ENCODE assay signal across 10 cellular contexts in the genomic region with DNA sequence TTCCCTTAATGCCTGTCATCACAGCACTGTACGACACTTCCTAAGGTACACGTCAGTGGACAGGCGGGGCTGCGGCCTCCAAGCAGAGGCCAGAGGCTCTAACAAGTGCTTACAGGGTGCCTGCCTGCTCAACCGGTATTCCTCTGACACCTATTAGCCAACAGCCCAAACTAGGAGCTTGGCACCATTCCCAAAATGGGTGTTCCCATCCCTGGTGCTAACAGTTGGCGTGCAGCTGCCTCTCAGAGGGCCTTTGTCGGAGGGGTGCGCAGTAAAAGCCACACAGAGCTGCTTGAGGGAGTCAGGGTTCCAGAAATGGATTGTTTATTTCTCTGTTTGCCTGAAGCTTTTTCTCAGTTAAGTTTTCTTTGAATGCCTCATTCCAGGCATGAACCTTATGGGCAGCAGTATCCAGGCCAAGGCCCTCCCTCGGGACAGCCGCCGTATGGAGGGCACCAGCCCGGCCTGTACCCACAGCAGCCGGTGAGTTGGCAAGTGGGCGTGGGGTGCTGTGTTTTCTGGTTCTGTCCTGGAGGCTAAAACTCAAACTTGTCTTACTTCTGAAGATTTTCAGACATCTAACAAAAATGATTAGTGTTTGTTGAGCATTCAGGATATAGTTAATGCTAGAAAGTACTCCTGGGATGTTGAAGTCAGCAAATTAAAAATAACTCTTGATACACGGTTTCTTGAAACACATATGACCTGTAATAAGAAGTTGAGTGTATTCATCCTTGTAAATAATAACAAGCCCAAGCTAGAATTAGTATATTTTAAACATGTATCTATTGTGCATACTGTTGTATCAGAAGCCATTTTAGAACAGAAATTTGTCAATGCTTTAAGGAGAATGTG.
DNase-seq lines count a peak whose midpoint lies in the region; ATAC-seq and TF ChIP-seq lines count a peak whose summit lies in the region.
"Had no signal": no experiment of that assay in that cellular context is flagged by ENCODE, and none has a peak within 500 bp of the region (broad histone marks: within the 10 kb centered on the region; RNA-seq: fewer than 3 reads in every experiment).

No MANE protein-coding gene starts in this region.

- no peak overlapping the region for H2BK5ac ChIP-seq in H9 (ENCODE audit: insufficient read length, low read length)

- peaks cover 23 to 58% (median 50%) of the 10 kb centered on the region in 3 experiments; a peak in 6 of 7 replicates for H3K36me3 Mint-ChIP-seq in H9 (ENCODE audit: insufficient read depth in 1 of 3, low read depth in 3 of 3)
- peaks cover 3% of the 10 kb centered on the region for H3K36me3 Mint-ChIP-seq in activated CD8-positive, alpha-beta T cell treated with anti-CD3 and anti-CD28 coated beads for 36 hours (ENCODE audit: low read depth)

- H4K8ac ChIP-seq in H9 (replicated peaks; ENCODE audit: insufficient read length, low read depth, low read length) = no peak overlapping the region

- H3K27ac ChIP-seq in gastrocnemius medialis = peak overlapping the region; percentile 66 to 74 (median 70)
- no peak overlapping the region for H3K27ac ChIP-seq in H9 (ENCODE audit: insufficient read length, low read depth, low read length)

- H3K4me3 ChIP-seq in foreskin fibroblast (ENCODE audit: low read depth in 1 of 2, low read length in 2 of 2) (no peak overlapping the region), gastrocnemius medialis (no peak overlapping the region)

- no peak overlapping the region for H2AFZ ChIP-seq in H9 (ENCODE audit: low read length)

- DNase-seq in HT-29 (ENCODE audit: low spot score) (peak; percentile 29), NCI-H774 (lab: John Stamatoyannopoulos, UW) (peak; percentile 99), foreskin fibroblast (peak; percentile 60 to 82), gastrocnemius medialis (peak; percentile 57 to 83), H9 (no peak), HK-2 (ENCODE audit: unreplicated experiment) (no peak)
- DNase-seq in activated CD8-positive, alpha-beta T cell treated with anti-CD3 and anti-CD28 coated beads for 36 hours = no peak
- DNase-seq: activated CD8-positive, alpha-beta memory T cell treated with anti-CD3 and anti-CD28 coated beads, Interleukin-2, amount 50 U/mL, for 4 hours; GDM1 had no signal

- no peak overlapping the region for H2BK12ac ChIP-seq in H9 (ENCODE audit: insufficient read length, low read depth, low read length)

- no peak for TF ChIP-seq POLR2A in gastrocnemius medialis (IDR thresholded peaks at IDR 0.05)

- H3K9me3 ChIP-seq in gastrocnemius medialis (no peaks in the 10 kb centered on the region), H9 (ENCODE audit: control insufficient read depth, low read depth, low read length) (no peaks in the 10 kb centered on the region)

- H3K27me3 Mint-ChIP-seq in H9 (ENCODE audit: low read depth) = no peaks in the 10 kb centered on the region
- no peaks in the 10 kb centered on the region for H3K27me3 Mint-ChIP-seq in activated CD8-positive, alpha-beta T cell treated with anti-CD3 and anti-CD28 coated beads for 36 hours

- in situ Hi-C loops in gastrocnemius medialis (cut with MboI; ENCODE audit: low sequenced_read_pairs in 4 of 4) = loop anchor here in 2 of 4 donors (25.0 kb wide), 2 partner anchors 161 to 636 kb away; no protein-coding TSS in a partner anchor

- no peaks in the 10 kb centered on the region for H3K79me1 ChIP-seq in H9 (ENCODE audit: insufficient read depth, low read depth, low read length, poor library complexity, severe bottlenecking)

- H3K18ac ChIP-seq in H9 (ENCODE audit: insufficient read length, low read depth, low read length) = no peak overlapping the region

- no peak overlapping the region for H3K9ac ChIP-seq in H9 (ENCODE audit: extremely low read depth, insufficient read length, low read length)

- no CpG with 5 or more reads among the region's 15 CpGs for WGBS in H9 (ENCODE audit: extremely low coverage, insufficient read length, low lambda C conversion rate)

- no peak overlapping the region for H3K4me2 ChIP-seq in H9 (ENCODE audit: insufficient read depth, insufficient read length, low read length)

- H3K14ac ChIP-seq in H9 (ENCODE audit: insufficient read depth, low read length) = no peak overlapping the region

- no peaks in the 10 kb centered on the region for H3K9me3 Mint-ChIP-seq in H9
- H3K9me3 Mint-ChIP-seq in activated CD8-positive, alpha-beta T cell treated with anti-CD3 and anti-CD28 coated beads for 36 hours = no peaks in the 10 kb centered on the region

- H3K27me3 ChIP-seq in gastrocnemius medialis (no peaks in the 10 kb centered on the region), H9 (ENCODE audit: insufficient read depth, low read length) (no peaks in the 10 kb centered on the region)

- no peaks in the 10 kb centered on the region for H3K79me2 ChIP-seq in H9 (ENCODE audit: insufficient read depth, low read length)

- no peak overlapping the region for H2BK120ac ChIP-seq in H9 (ENCODE audit: low read depth, low read length, poor library complexity, severe bottlenecking)

- H3T11ph ChIP-seq in H9 (ENCODE audit: low read length) = no peak overlapping the region

- H3K4me1 ChIP-seq in gastrocnemius medialis (peaks cover 13 to 22% of the 10 kb centered on the region in 2 donors), H9 (ENCODE audit: insufficient read depth, low read length) (no peaks in the 10 kb centered on the region; the same call in 1 of the 2 replicates)

- TF ChIP-seq CTCF in foreskin fibroblast (IDR thresholded peaks at IDR 0.05; ENCODE audit: low read depth, low read length) (no peak), gastrocnemius medialis (IDR thresholded peaks at IDR 0.05 in 4 of 5, conservative IDR thresholded peaks at IDR 0.05 in 1 of 5) (no peak), H9 (conservative IDR thresholded peaks at IDR 0.05) (no peak)
- no peak for TF ChIP-seq CTCF in activated CD8-positive, alpha-beta T cell treated with anti-CD3 and anti-CD28 coated beads for 36 hours (IDR thresholded peaks at IDR 0.05)

- no peak overlapping the region for H3K56ac ChIP-seq in H9 (ENCODE audit: insufficient read length, low read depth, low read length)

- H3K23ac ChIP-seq in H9 (ENCODE audit: insufficient read length, low read depth, low read length) = no peak overlapping the region

- H2BK20ac ChIP-seq in H9 (ENCODE audit: low read depth, low read length, poor library complexity, severe bottlenecking) = no peak overlapping the region

- H2BK15ac ChIP-seq in H9 (ENCODE audit: low read depth, low read length) = no peak overlapping the region

- H3K36me3 ChIP-seq in gastrocnemius medialis = peaks cover 2 to 37% of the 10 kb centered on the region in 2 donors

- no peak overlapping the region for H4K5ac ChIP-seq in H9 (ENCODE audit: insufficient read length, low read depth, low read length)

- intact Hi-C loops in gastrocnemius medialis (cut with DNase I; ENCODE audit: low total_unique reads) = no loop called here
- intact Hi-C loops in activated CD8-positive, alpha-beta T cell treated with anti-CD3 and anti-CD28 coated beads for 36 hours (cut with micrococcal nuclease) = no loop called here

- CTCF ChIA-PET in activated CD8-positive, alpha-beta T cell treated with anti-CD3 and anti-CD28 coated beads for 36 hours (lab: Charles Lee) = interaction anchor here (1.4 kb wide), 1 partner anchor 164 kb away, joined by 4 read pairs; no protein-coding TSS in a partner anchor

- no peaks in the 10 kb centered on the region for H3K23me2 ChIP-seq in H9 (ENCODE audit: insufficient read length, low read depth, low read length, poor library complexity, severe bottlenecking)

- ATAC-seq in gastrocnemius medialis (peak; percentile 81 to 91), GM21529 (IDR thresholded peaks at IDR 0.05; ENCODE audit: unreplicated experiment) (no peak)
- no peak for ATAC-seq in activated CD8-positive, alpha-beta T cell treated with anti-CD3 and anti-CD28 coated beads for 36 hours

- no peak overlapping the region for H3K27ac Mint-ChIP-seq in H9
- H3K27ac Mint-ChIP-seq in activated CD8-positive, alpha-beta T cell treated with anti-CD3 and anti-CD28 coated beads for 36 hours = no peak overlapping the region

- POLR2A ChIA-PET in activated CD8-positive, alpha-beta T cell treated with anti-CD3 and anti-CD28 coated beads for 36 hours (lab: Charles Lee) = no interaction called here

- H3K4me3 Mint-ChIP-seq in H9 = no peak overlapping the region
- no peak overlapping the region for H3K4me3 Mint-ChIP-seq in activated CD8-positive, alpha-beta T cell treated with anti-CD3 and anti-CD28 coated beads for 36 hours

- H2AK5ac ChIP-seq in H9 (ENCODE audit: insufficient read length, low read length) = no peak overlapping the region

- no peak overlapping the region for H3K4ac ChIP-seq in H9 (ENCODE audit: low read depth, low read length)

- H4K91ac ChIP-seq in H9 (ENCODE audit: insufficient read length, low read depth, low read length) = no peak overlapping the region

- peaks cover 3% of the 10 kb centered on the region for H4K20me1 ChIP-seq in H9 (ENCODE audit: control insufficient read depth, insufficient read depth, insufficient read length)

- H3K4me1 Mint-ChIP-seq in H9 = peaks cover 0 to 6% of the 10 kb centered on the region in 2 experiments; a peak in 2 of 4 replicates
- peaks cover 5% of the 10 kb centered on the region for H3K4me1 Mint-ChIP-seq in activated CD8-positive, alpha-beta T cell treated with anti-CD3 and anti-CD28 coated beads for 36 hours (ENCODE audit: low read depth)

Comparison
In these comparisons a context has a peak if more than half of its experiments do, and no peak if none do; other contexts are left out.
1. DNase-seq: peak in HT-29 (single experiment), NCI-H774 (single experiment), foreskin fibroblast (2 of 2) and gastrocnemius medialis (2 of 2); none in H9 (single experiment), HK-2 (single experiment) and activated CD8-positive, alpha-beta T cell treated with anti-CD3 and anti-CD28 coated beads for 36 hours (single experiment).
2. ATAC-seq: peak in gastrocnemius medialis (2 of 2); none in GM21529 (single experiment) and activated CD8-positive, alpha-beta T cell treated with anti-CD3 and anti-CD28 coated beads for 36 hours (single experiment).